16 cellular contexts compared by ENCODE assay signal in the genomic region with DNA sequence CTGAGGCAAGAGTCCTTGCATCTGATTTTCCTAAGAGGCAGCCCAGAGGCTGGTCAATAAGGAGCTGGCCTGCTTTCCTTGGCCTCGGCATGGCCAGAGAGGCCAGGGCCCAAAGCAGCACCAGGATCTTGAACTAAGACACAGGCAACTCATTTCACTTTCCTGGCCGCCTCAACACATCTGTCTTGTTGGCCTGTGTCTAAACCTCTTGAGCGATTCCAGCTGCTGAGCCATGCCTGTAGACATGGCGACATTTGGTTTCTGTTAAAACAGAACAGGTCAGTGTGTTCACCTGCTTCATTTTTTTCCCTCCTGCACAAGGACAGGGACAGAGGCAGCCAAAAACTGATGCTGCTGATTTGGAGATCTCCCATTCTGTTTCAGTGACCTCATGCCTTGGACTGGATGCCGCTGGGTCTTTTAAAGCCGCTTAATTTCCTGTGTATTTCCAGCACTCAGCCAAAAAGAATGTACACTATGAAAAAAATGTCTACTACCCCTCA.
DNase-seq lines count a peak whose midpoint lies in the region; ATAC-seq and TF ChIP-seq lines count a peak whose summit lies in the region.
"Had no signal": no experiment of that assay in that cellular context is flagged by ENCODE, and none has a peak within 500 bp of the region (broad histone marks: within the 10 kb centered on the region; RNA-seq: fewer than 3 reads in every experiment).

No MANE protein-coding gene starts in this region.

- H4K8ac ChIP-seq in mesenchymal stem cell (ENCODE audit: low read length) = no peak overlapping the region

- H2AFZ ChIP-seq in mesenchymal stem cell (ENCODE audit: low read depth, low read length) = no peak overlapping the region

- DNase-seq in HFF-Myc (ENCODE audit: extremely low read depth, low read depth) (peak; percentile 35), endodermal cell (no peak), mesenchymal stem cell (peak; percentile 52), tibial artery (peak; percentile 71 to 79), HPDE6-E6E7 (ENCODE audit: extremely low spot score) (no peak), HuH-7 (ENCODE audit: low spot score) (no peak), NCI-H187 (lab: John Stamatoyannopoulos, UW) (no peak)
- DNase-seq: activated CD4-positive, alpha-beta T cell treated with anti-CD3 and anti-CD28 coated beads, Interleukin-2, amount 50 U/mL, for 1 hour; activated T-cell treated with anti-CD3 and anti-CD28 coated beads, Interleukin-2, amount 50 U/mL, for 48 hours; DND-41; KBM-7; NCI-H1694; NCI-H748 treated with DMSO at 0.1 percent for 48 hours; T-helper 2 cell had no signal

- H3K9me3 ChIP-seq in endodermal cell (ENCODE audit: control insufficient read depth, low read length) = no peaks in the 10 kb centered on the region
- H3K9me3 ChIP-seq in mesenchymal stem cell (ENCODE audit: control insufficient read depth, low read length) = no peaks in the 10 kb centered on the region
- no peaks in the 10 kb centered on the region for H3K9me3 ChIP-seq in tibial artery

- H3K4me1 Mint-ChIP-seq in endodermal cell = peaks cover 3% of the 10 kb centered on the region

- H2BK15ac ChIP-seq in mesenchymal stem cell (ENCODE audit: low read depth, poor library complexity, severe bottlenecking) = peak overlapping the region; percentile 34

- H3K23ac ChIP-seq in mesenchymal stem cell (ENCODE audit: low read length in 2 of 2) = no peak overlapping the region

- H3K27me3 ChIP-seq in endodermal cell (ENCODE audit: control insufficient read depth, insufficient read depth, low read length, poor library complexity, severe bottlenecking) (no peaks in the 10 kb centered on the region), mesenchymal stem cell (ENCODE audit: control insufficient read depth in 1 of 2, insufficient read depth in 1 of 2, low read length in 2 of 2) (no peaks in the 10 kb centered on the region), tibial artery (no peaks in the 10 kb centered on the region)

- no peak overlapping the region for H2BK5ac ChIP-seq in mesenchymal stem cell (ENCODE audit: low read depth, low read length, poor library complexity, severe bottlenecking)

- H3K27ac ChIP-seq in endodermal cell (ENCODE audit: low read depth, low read length) = no peak overlapping the region
- no peak overlapping the region for H3K27ac ChIP-seq in mesenchymal stem cell (ENCODE audit: low read length, poor library complexity, severe bottlenecking)
- no peak overlapping the region for H3K27ac ChIP-seq in tibial artery

- H2AK5ac ChIP-seq in mesenchymal stem cell (ENCODE audit: low read length, severe bottlenecking) = no peak overlapping the region

- peak overlapping the region in 1 of 2 experiments; percentile 4 for H3K18ac ChIP-seq in mesenchymal stem cell (ENCODE audit: low read depth in 1 of 2, low read length in 2 of 2)

- H3K27me3 Mint-ChIP-seq in endodermal cell (ENCODE audit: insufficient read depth) = no peaks in the 10 kb centered on the region

- no peak overlapping the region for H2BK120ac ChIP-seq in mesenchymal stem cell (ENCODE audit: low read depth, low read length)

- no peak overlapping the region for H3K4me3 Mint-ChIP-seq in endodermal cell

- H4K91ac ChIP-seq in mesenchymal stem cell (ENCODE audit: low read length) = no peak overlapping the region

- intact Hi-C loops in tibial artery (cut with DNase I; ENCODE audit: low total_unique reads) = loop anchor here (5.0 kb wide), 1 partner anchor 687 kb away; no protein-coding TSS in a partner anchor

- no peak overlapping the region for H2BK12ac ChIP-seq in mesenchymal stem cell (ENCODE audit: low read length in 2 of 2)

- no peak overlapping the region for H3K14ac ChIP-seq in mesenchymal stem cell (ENCODE audit: low read length in 2 of 2)

- no peak overlapping the region for H3K4me2 ChIP-seq in mesenchymal stem cell (ENCODE audit: low read length, poor library complexity, severe bottlenecking)

- H3K79me1 ChIP-seq in mesenchymal stem cell (replicated peaks; ENCODE audit: low read length, poor library complexity, severe bottlenecking) = no peaks in the 10 kb centered on the region

- no peaks in the 10 kb centered on the region for H3K36me3 ChIP-seq in endodermal cell (ENCODE audit: control insufficient read depth, insufficient read depth, low read length)
- no peaks in the 10 kb centered on the region for H3K36me3 ChIP-seq in mesenchymal stem cell (ENCODE audit: control insufficient read depth in 1 of 2, insufficient read depth in 2 of 2, low read depth in 1 of 2, low read length in 2 of 2)
- no peaks in the 10 kb centered on the region for H3K36me3 ChIP-seq in tibial artery

- H3K36me3 Mint-ChIP-seq in endodermal cell (ENCODE audit: low read depth) = no peaks in the 10 kb centered on the region

- ATAC-seq in GM21619 (IDR thresholded peaks at IDR 0.05; ENCODE audit: unreplicated experiment) = no peak
- ATAC-seq: GM12878 had no signal

- 96 to 100% methylated on average over 3 to 6 of the region's 6 CpGs for WGBS in endodermal cell (ENCODE audit: insufficient coverage in 1 of 2, insufficient read length in 1 of 2), 2 experiments
- WGBS in mesenchymal stem cell = 75% methylated on average over 5 of the region's 6 CpGs

- H3K27ac Mint-ChIP-seq in endodermal cell = peak overlapping the region; percentile 80

- no peak for TF ChIP-seq CTCF in HFF-Myc (IDR thresholded peaks at IDR 0.05; ENCODE audit: low read depth, low read length, missing control alignments)
- TF ChIP-seq CTCF in endodermal cell (conservative IDR thresholded peaks at IDR 0.05) = no peak
- no peak for TF ChIP-seq CTCF in tibial artery (IDR thresholded peaks at IDR 0.05)

- no peak overlapping the region for H3K9ac ChIP-seq in endodermal cell (ENCODE audit: extremely low read depth, low read length, poor library complexity, severe bottlenecking)
- H3K9ac ChIP-seq in mesenchymal stem cell (ENCODE audit: low read length) = peak overlapping the region; percentile 64

- H3K4me3 ChIP-seq in HFF-Myc (replicated peaks; ENCODE audit: low read depth, low read length) (no peak overlapping the region), endodermal cell (ENCODE audit: low read length) (no peak overlapping the region), mesenchymal stem cell (ENCODE audit: insufficient read depth in 1 of 2, low read depth in 1 of 2, low read length in 2 of 2) (peak overlapping the region in 1 of 2 experiments; percentile 48), tibial artery (no peak overlapping the region)
- H3K4me3 ChIP-seq: GM12878 had no signal

- no peaks in the 10 kb centered on the region for H3K4me1 ChIP-seq in endodermal cell (ENCODE audit: control insufficient read depth, insufficient read depth, low read length)
- no peaks in the 10 kb centered on the region for H3K4me1 ChIP-seq in mesenchymal stem cell (ENCODE audit: control insufficient read depth, insufficient read depth, low read depth, low read length)
- no peaks in the 10 kb centered on the region for H3K4me1 ChIP-seq in tibial artery

- H3K9me3 Mint-ChIP-seq in endodermal cell = no peaks in the 10 kb centered on the region

- no peak overlapping the region for H3K4ac ChIP-seq in mesenchymal stem cell (ENCODE audit: low read depth in 1 of 2, low read length in 2 of 2)

Comparison
In these comparisons a context has a peak if more than half of its experiments do, and no peak if none do; other contexts are left out.
1. DNase-seq: peak in HFF-Myc (single experiment), mesenchymal stem cell (single experiment) and tibial artery (2 of 2); none in endodermal cell (single experiment), HPDE6-E6E7 (single experiment), HuH-7 (single experiment) and NCI-H187 (0 of 2).